Comparison of ENCODE assay signal across 1 cellular context in genomic region chr15:40928351-40928974, GRCh38.
TF ChIP-seq lines count a peak whose summit lies in the region.

No MANE protein-coding gene starts in this region.

TF ChIP-seq in K562, 482 proteins besides CTCF, POLR2A, EP300 and RAD21:
- TF ChIP-seq HNRNPLL (IDR thresholded peaks at IDR 0.05; ENCODE audit: low read depth, low read length, poor library complexity, severe bottlenecking) = peak; percentile 58
- no peak for TF ChIP-seq ARID3A (IDR thresholded peaks at IDR 0.05; ENCODE audit: borderline replicate concordance, low read depth, low read length)
- TF ChIP-seq PTBP1 (IDR thresholded peaks at IDR 0.05; ENCODE audit: low read depth, low read length) = no peak
